16 cellular contexts compared by ENCODE assay signal in genomic region chr9:86239053-86239770, GRCh38. TPM values are rescaled to one million over a fixed set of nuclear protein-coding genes. Genes with fewer than 3 reads are reported as not detected.
DNase-seq lines count a peak whose midpoint lies in the region; ATAC-seq, FAIRE-seq and TF ChIP-seq lines count a peak whose summit lies in the region.
"Had no signal": no experiment of that assay in that cellular context is flagged by ENCODE, and none has a peak within 500 bp of the region (broad histone marks: within the 10 kb centered on the region; RNA-seq: fewer than 3 reads in every experiment).

No MANE protein-coding gene starts in this region.

- peaks cover 1 to 5% of the 10 kb centered on the region in 2 donors for H3K27me3 Mint-ChIP-seq in CD8-positive, alpha-beta memory T cell
- H3K27me3 Mint-ChIP-seq: CD4-positive, alpha-beta T cell had no signal

- H3K27ac ChIP-seq in C4-2B, result no peak overlapping the region
- H3K27ac ChIP-seq in SJCRH30, result no peak overlapping the region
- H3K27ac ChIP-seq in CD8-positive, alpha-beta memory T cell (ENCODE audit: low read depth, low read length), result no peak overlapping the region
- no peak overlapping the region for H3K27ac ChIP-seq in small intestine (ENCODE audit: low read depth in 1 of 2, low read length in 1 of 2)
- H3K27ac ChIP-seq: gastrocnemius medialis, right atrium auricular region had no signal

- H3K27me3 ChIP-seq in SJCRH30, result no peaks in the 10 kb centered on the region
- H3K27me3 ChIP-seq in CD8-positive, alpha-beta memory T cell (ENCODE audit: insufficient read depth, low read length, poor library complexity, severe bottlenecking), result no peaks in the 10 kb centered on the region
- H3K27me3 ChIP-seq in small intestine (ENCODE audit: control insufficient read depth in 2 of 2, insufficient read depth in 2 of 2, low read length in 2 of 2), result no peaks in the 10 kb centered on the region
- H3K27me3 ChIP-seq: gastrocnemius medialis, right atrium auricular region had no signal

- CTCF ChIA-PET in CD8-positive, alpha-beta memory T cell (lab: Charles Lee), result interaction anchor here (0.9 to 1.4 kb wide), 2 partner anchors 9 to 45 kb away, joined by 3 read pairs; no protein-coding TSS in a partner anchor

- no peaks in the 10 kb centered on the region for H3K36me3 Mint-ChIP-seq in CD8-positive, alpha-beta memory T cell

- H3K4me3 ChIP-seq in SJCRH30, result peak overlapping the region; percentile 8; the same call in 1 of the 2 replicates
- H3K4me3 ChIP-seq in CD8-positive, alpha-beta memory T cell (ENCODE audit: low read length), result no peak overlapping the region
- H3K4me3 ChIP-seq in small intestine (ENCODE audit: low read depth in 1 of 2, low read length in 2 of 2), result no peak overlapping the region
- H3K4me3 ChIP-seq: gastrocnemius medialis, right atrium auricular region had no signal

- DNase-seq in HT1080 (ENCODE audit: low read depth) (peak; percentile 29), SJCRH30 (peak; percentile 72 to 77), fibroblast of peridontal ligament (ENCODE audit: extremely low read depth) (peak; percentile 48), small intestine (no peak), H4 (ENCODE audit: low spot score) (no peak)
- DNase-seq in CD8-positive, alpha-beta memory T cell, result no peak
- DNase-seq: activated CD8-positive, alpha-beta T cell treated with anti-CD3 and anti-CD28 coated beads, Interleukin-2, amount 10 ng/mL, durations not matched to agents 7 days and 5 days; activated naive CD4-positive, alpha-beta T cell treated with Interleukin-2 at 50 U/mL for 16 hours; CD4-positive, alpha-beta T cell; gastrocnemius medialis; left cardiac atrium; NCI-H187 had no signal

- no peak overlapping the region for H3K4me3 Mint-ChIP-seq in CD8-positive, alpha-beta memory T cell
- H3K4me3 Mint-ChIP-seq: activated CD8-positive, alpha-beta T cell treated with anti-CD3 and anti-CD28 coated beads, Interleukin-2, amount 10 ng/mL, durations not matched to agents 7 days and 5 days; CD4-positive, alpha-beta T cell had no signal

- H3K36me3 ChIP-seq in SJCRH30 (no peaks in the 10 kb centered on the region), small intestine (ENCODE audit: control insufficient read depth in 2 of 2, insufficient read depth in 2 of 2, low read length in 2 of 2) (no peaks in the 10 kb centered on the region)
- no peaks in the 10 kb centered on the region for H3K36me3 ChIP-seq in CD8-positive, alpha-beta memory T cell (ENCODE audit: insufficient read depth, low read length)
- H3K36me3 ChIP-seq: gastrocnemius medialis, right atrium auricular region had no signal

- H3K4me1 ChIP-seq in SJCRH30, result 0 out of 2 replicates have a peak, but pooled peaks cover 3% of the 10 kb centered on the region
- H3K4me1 ChIP-seq in CD8-positive, alpha-beta memory T cell (ENCODE audit: insufficient read depth, low read length), result no peaks in the 10 kb centered on the region
- no peaks in the 10 kb centered on the region for H3K4me1 ChIP-seq in small intestine (ENCODE audit: control insufficient read depth in 2 of 2, insufficient read depth in 1 of 2, low read depth in 1 of 2, low read length in 1 of 2)
- H3K4me1 ChIP-seq: gastrocnemius medialis, right atrium auricular region had no signal

- POLR2A ChIA-PET in CD8-positive, alpha-beta memory T cell (lab: Charles Lee), result no interaction called here

- 63 to 71% (median 66%) methylated on average over 8 of the region's 8 CpGs for WGBS in small intestine, 3 donors

- FAIRE-seq in small intestine (lab: Jason Lieb, UNC), result no peak
- FAIRE-seq: colon had no signal

- peak overlapping the region in 1 of 8 donors; percentile 26 for H3K27ac Mint-ChIP-seq in CD8-positive, alpha-beta memory T cell
- H3K27ac Mint-ChIP-seq: activated CD8-positive, alpha-beta T cell treated with anti-CD3 and anti-CD28 coated beads, Interleukin-2, amount 10 ng/mL, durations not matched to agents 7 days and 5 days; CD4-positive, alpha-beta T cell had no signal

- H3K9me3 ChIP-seq in SJCRH30 (replicated peaks), result no peaks in the 10 kb centered on the region
- no peaks in the 10 kb centered on the region for H3K9me3 ChIP-seq in CD8-positive, alpha-beta memory T cell (ENCODE audit: low read length)
- H3K9me3 ChIP-seq in small intestine (ENCODE audit: control insufficient read depth, low read depth), result no peaks in the 10 kb centered on the region
- H3K9me3 ChIP-seq: gastrocnemius medialis, right atrium auricular region had no signal

- no peaks in the 10 kb centered on the region for H3K4me1 Mint-ChIP-seq in CD8-positive, alpha-beta memory T cell

- TF ChIP-seq CTCF in C4-2B (conservative IDR thresholded peaks at IDR 0.05), result peak; percentile 46

- H3K9me3 Mint-ChIP-seq in CD8-positive, alpha-beta memory T cell, result no peaks in the 10 kb centered on the region
- H3K9me3 Mint-ChIP-seq: CD4-positive, alpha-beta T cell had no signal

- ATAC-seq in GM21723 (IDR thresholded peaks at IDR 0.05; ENCODE audit: unreplicated experiment), result no peak
- ATAC-seq: activated CD8-positive, alpha-beta T cell treated with anti-CD3 and anti-CD28 coated beads, Interleukin-2, amount 10 ng/mL, durations not matched to agents 7 days and 5 days; gastrocnemius medialis; left cardiac atrium had no signal

RNA-seq across cellular contexts. Expression of gene C9orf153, which starts 20.2 kb away (rescaled TPM):
- 0.07 TPM in 1 of 2 replicates, not detected in the other for total RNA-seq in HT1080 (2014; rRNA removed; shearing (Covaris generic))
- polyA plus RNA-seq in HT1080 (2015; cell fraction: cytosol; rRNA removed), result not detected in 2 replicates
- polyA plus RNA-seq in HT1080 (2015; cell fraction: nucleus; rRNA removed), result not detected in 2 replicates
- total RNA-seq in SJCRH30 (2014; rRNA removed; shearing (Covaris generic)), result 0.43 and 0.55 TPM in 2 replicates
- total RNA-seq in CD8-positive, alpha-beta memory T cell, result under 1 TPM; 0.27 to 0.33 TPM
- polyA plus RNA-seq in CD8-positive, alpha-beta memory T cell, result not detected
- polyA plus RNA-seq in small intestine, result under 1 TPM in 1 of 3 donors, not detected in 2; 0.04 TPM
- not detected in 2 replicates for total RNA-seq in H4 (2014; rRNA removed; shearing (Covaris generic))

RNA-seq across cellular contexts. Expression of gene ISCA1, which starts 43.1 kb away (rescaled TPM):
- 36.7 and 38.9 TPM in 2 replicates for total RNA-seq in HT1080 (2014; rRNA removed; shearing (Covaris generic))
- 44.5 and 50.3 TPM in 2 replicates for polyA plus RNA-seq in HT1080 (2015; cell fraction: cytosol; rRNA removed)
- polyA plus RNA-seq in HT1080 (2015; cell fraction: nucleus; rRNA removed), result 17.4 and 19.9 TPM in 2 replicates
- 93.1 and 100.0 TPM in 2 replicates for total RNA-seq in SJCRH30 (2014; rRNA removed; shearing (Covaris generic))
- total RNA-seq in CD8-positive, alpha-beta memory T cell, result 10 to 100 TPM; 33.4 to 35.6 TPM
- polyA plus RNA-seq in CD8-positive, alpha-beta memory T cell, result 55.1 TPM
- 10 to 100 TPM; 28.0 to 38.6 (median 38.5) TPM for polyA plus RNA-seq in small intestine
- total RNA-seq in H4 (2014; rRNA removed; shearing (Covaris generic)), result 48.1 and 54.7 TPM in 2 replicates

Comparison
In these comparisons a context has a peak if more than half of its experiments do, and no peak if none do; other contexts are left out.
1. DNase-seq: peak in HT1080 (single experiment), SJCRH30 (2 of 2) and fibroblast of peridontal ligament (single experiment); none in CD8-positive, alpha-beta memory T cell (0 of 5), small intestine (single experiment) and H4 (single experiment).